Comparison of ENCODE assay signal across 1 cellular context in the genomic region with DNA sequence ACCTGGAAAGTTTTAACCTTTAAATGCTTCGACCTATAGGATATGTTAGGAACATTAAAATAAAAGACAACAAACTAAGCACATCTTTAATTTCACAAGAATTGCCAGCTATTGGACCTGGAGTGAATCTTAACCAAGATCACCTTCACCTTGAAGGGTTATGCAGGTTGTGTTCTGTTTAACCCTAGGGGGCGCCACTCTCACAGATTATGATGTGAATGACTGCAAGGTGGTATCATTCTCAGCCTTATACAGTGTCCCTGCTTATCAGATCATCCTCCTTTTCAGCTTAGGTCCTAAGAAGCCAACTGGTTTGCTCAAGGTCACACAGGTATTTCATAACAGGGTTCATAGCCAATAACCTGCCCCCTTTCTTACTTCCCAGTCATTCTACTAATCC.
TF ChIP-seq lines count a peak whose summit lies in the region.

No MANE protein-coding gene starts in this region.

TF ChIP-seq in A549, 52 proteins besides CTCF, POLR2A, EP300 and RAD21 (continued from another document):
- no peak for TF ChIP-seq HOXB5 (CRISPR knock-in tag; IDR thresholded peaks at IDR 0.05)
- no peak for TF ChIP-seq MYC (IDR thresholded peaks at IDR 0.05; ENCODE audit: borderline replicate concordance, low read length)
- TF ChIP-seq ZNF302 (CRISPR knock-in tag; IDR thresholded peaks at IDR 0.05) = no peak
